Comparison of ENCODE assay signal across 7 cellular contexts in genomic region chr3:142140613-142141285, GRCh38. TPM values are rescaled to one million over a fixed set of nuclear protein-coding genes. Genes with fewer than 3 reads are reported as not detected.
DNase-seq lines count a peak whose midpoint lies in the region; ATAC-seq, FAIRE-seq and TF ChIP-seq lines count a peak whose summit lies in the region.
"Not testable (repeated sequence)": the region's sequence is repeated elsewhere in the genome, so short reads cannot be mapped to it uniquely, and the experiment has no call there.

No MANE protein-coding gene starts in this region.

- not testable (repeated sequence) for H3K4me3 ChIP-seq in DOHH2 (ENCODE audit: low read length); HFF-Myc (replicated peaks; ENCODE audit: low read depth, low read length); NT2/D1 (ENCODE audit: insufficient read length, low read depth); SK-N-SH (ENCODE audit: low read depth in 2 of 2, low read length in 1 of 2); H1 (ENCODE audit: extremely low read depth in 1 of 4, insufficient read depth in 2 of 4, low read depth in 3 of 4, low read length in 4 of 4); HepG2 (replicated peaks in 1 of 3; ENCODE audit: insufficient read depth in 1 of 3, low read depth in 2 of 3, low read length in 3 of 3)

- H3K9me2 ChIP-seq in DOHH2 (replicated peaks; ENCODE audit: control insufficient read depth, low read length); SK-N-SH: not testable (repeated sequence)

- not testable (repeated sequence) for H3K4me1 ChIP-seq in DOHH2 (ENCODE audit: control insufficient read depth, low read length); NT2/D1 (ENCODE audit: insufficient read depth, insufficient read length); SK-N-SH (ENCODE audit: control insufficient read depth in 1 of 2, insufficient read depth in 2 of 2, low read depth in 1 of 2, low read length in 1 of 2); H1 (replicated peaks in 1 of 4; ENCODE audit: control insufficient read depth in 3 of 4, insufficient read depth in 4 of 4, low read length in 3 of 4); HepG2 (ENCODE audit: insufficient read depth, low read length)

- in situ Hi-C loops in HepG2 (cut with HindIII; ENCODE audit: extremely low pct_ligation_motif_present, low pct_unique_long_range_greater_than_20kb): not testable (repeated sequence)

- H2AFZ ChIP-seq in SK-N-SH (ENCODE audit: low read depth); H1 (ENCODE audit: low read length); HepG2 (ENCODE audit: low read length): not testable (repeated sequence)

- H3K27me3 ChIP-seq in DOHH2 (ENCODE audit: control insufficient read depth, low read length); NT2/D1 (ENCODE audit: insufficient read depth, insufficient read length); SK-N-SH (ENCODE audit: insufficient read depth); H1 (replicated peaks in 1 of 4; ENCODE audit: control insufficient read depth in 3 of 4, extremely low read depth in 1 of 4, insufficient read depth in 3 of 4, low read length in 3 of 4); HepG2 (ENCODE audit: control insufficient read depth in 1 of 2, insufficient read depth in 2 of 2, low read length in 2 of 2): not testable (repeated sequence)

- H3K9me3 ChIP-seq in DOHH2 (ENCODE audit: control insufficient read depth, insufficient read depth, low read length); NT2/D1 (ENCODE audit: insufficient read depth, low read length); SK-N-SH; H1 (ENCODE audit: insufficient read depth in 2 of 2, low read depth in 1 of 2, low read length in 1 of 2); HepG2 (ENCODE audit: low read length): not testable (repeated sequence)

- peaks cover 12% of the 10 kb centered on the region for H3K36me3 ChIP-seq in DOHH2 (ENCODE audit: control insufficient read depth, low read length)
- not testable (repeated sequence) for H3K36me3 ChIP-seq in NT2/D1 (ENCODE audit: insufficient read depth, insufficient read length, low read length); SK-N-SH (replicated peaks in 1 of 2; ENCODE audit: control insufficient read depth in 1 of 2, insufficient read depth in 2 of 2, low read length in 1 of 2); H1 (ENCODE audit: control insufficient read depth in 2 of 4, insufficient read depth in 4 of 4, low read length in 3 of 4); HepG2 (replicated peaks in 1 of 2; ENCODE audit: control insufficient read depth in 1 of 2, insufficient read depth in 2 of 2, low read length in 2 of 2)

- H3K79me2 ChIP-seq in DOHH2 (ENCODE audit: control insufficient read depth, low read length) (peaks cover 39% of the 10 kb centered on the region), SK-N-SH (ENCODE audit: insufficient read depth) (peaks cover 29% of the 10 kb centered on the region), HepG2 (ENCODE audit: insufficient read depth, low read length) (peaks cover 15% of the 10 kb centered on the region)
- not testable (repeated sequence) for H3K79me2 ChIP-seq in H1 (ENCODE audit: control insufficient read depth in 1 of 2, insufficient read depth in 2 of 2, low read length in 2 of 2)

- BruUV-seq in HepG2 (replicated peaks; lab: Mats Ljungman, UMichigan): not testable (repeated sequence)

- not testable (repeated sequence) for H2BK15ac ChIP-seq in H1 (ENCODE audit: low read length)

- CTCF ChIA-PET in SK-N-SH (lab: Yijun Ruan, JAX) (interaction anchor here (0.8 to 1.4 kb wide), 2 partner anchors 15 to 139 kb away, joined by 4 to 7 read pairs; no protein-coding TSS in a partner anchor), H1 (lab: Charles Lee; ENCODE audit: partially characterized antibody) (interaction anchor here (0.5 to 1.7 kb wide), 8 partner anchors 12 to 178 kb away, joined by 3 to 10 read pairs (median 4); no protein-coding TSS in a partner anchor)
- CTCF ChIA-PET in activated CD4-positive, alpha-beta memory T cell treated with anti-CD3 and anti-CD28 coated beads for 36 hours (lab: Charles Lee): interaction anchor here (1.1 kb wide), 1 partner anchor 141 kb away, joined by 3 read pairs; no protein-coding TSS in a partner anchor
- CTCF ChIA-PET in HepG2 (lab: Yijun Ruan, JAX; ENCODE audit: low intra/inter-chr PET ratio, low total read pairs): not testable (repeated sequence)

- not testable (repeated sequence) for H3K4me1 Mint-ChIP-seq in activated CD4-positive, alpha-beta memory T cell treated with anti-CD3 and anti-CD28 coated beads for 36 hours (ENCODE audit: low read depth)

- POLR2A ChIA-PET in SK-N-SH (lab: Yijun Ruan, JAX); activated CD4-positive, alpha-beta memory T cell treated with anti-CD3 and anti-CD28 coated beads for 36 hours (lab: Charles Lee): not testable (repeated sequence)
- POLR2A ChIA-PET in H1 (lab: Charles Lee; ENCODE audit: partially characterized antibody): interaction anchor here (0.6 to 0.8 kb wide), 2 partner anchors 12 to 283 kb away, joined by 3 to 6 read pairs; no protein-coding TSS in a partner anchor
- POLR2A ChIA-PET in HepG2 (lab: Yijun Ruan, JAX): interaction anchor here (0.6 kb wide), 1 partner anchor 246 kb away, joined by 3 read pairs; no protein-coding TSS in a partner anchor

- WGBS in SK-N-SH (ENCODE audit: low lambda C conversion rate): 90% methylated on average over 8 of the region's 15 CpGs
- WGBS in H1 (ENCODE audit: extremely low coverage in 1 of 2, insufficient coverage in 1 of 2, insufficient read length in 1 of 2, insufficient replicate concordance in 2 of 2, low coverage in 1 of 2, low lambda C conversion rate in 2 of 2, missing lambda C conversion rate in 1 of 2), 2 experiments: 89% methylated on average over 14 of the region's 15 CpGs; no CpG with 5 or more reads in 1 of the 2 experiments
- 96% methylated on average over 11 of the region's 15 CpGs for WGBS in HepG2 (ENCODE audit: low lambda C conversion rate)

- H3K4ac ChIP-seq in H1 (replicated peaks; ENCODE audit: insufficient read length, low read depth, low read length): not testable (repeated sequence)

- not testable (repeated sequence) for TF ChIP-seq POLR2A in H1 (IDR thresholded peaks at IDR 0.05; ENCODE audit: control extremely low read depth in 1 of 2, low read depth in 2 of 2, low read length in 2 of 2); HepG2 (IDR thresholded peaks at IDR 0.05; ENCODE audit: insufficient read depth in 1 of 2, low read depth in 2 of 2, low read length in 2 of 2)

- not testable (repeated sequence) for TF ChIP-seq RAD21 in SK-N-SH (IDR thresholded peaks at IDR 0.05; ENCODE audit: low read length); HepG2 (CRISPR knock-in tag; IDR thresholded peaks at IDR 0.05)
- TF ChIP-seq RAD21 in H1 (IDR thresholded peaks at IDR 0.05 in 1 of 2, conservative IDR thresholded peaks at IDR 0.05 in 1 of 2; ENCODE audit: low read depth in 2 of 2, low read length in 2 of 2): peak in 1 of 2 experiments; percentile 23; a peak in 1 of 4 replicates

- not testable (repeated sequence) for H3K9me3 Mint-ChIP-seq in activated CD4-positive, alpha-beta memory T cell treated with anti-CD3 and anti-CD28 coated beads for 36 hours

- H3K27ac ChIP-seq in DOHH2 (ENCODE audit: low read depth, low read length); SK-N-SH (ENCODE audit: low read depth in 2 of 2, low read length in 1 of 2); H1 (ENCODE audit: low read depth, low read length); HepG2 (ENCODE audit: extremely low read length, insufficient read depth, low read length): not testable (repeated sequence)

- H2BK20ac ChIP-seq in H1 (ENCODE audit: low read length): not testable (repeated sequence)

- H3K4me2 ChIP-seq in DOHH2 (ENCODE audit: low read length); SK-N-SH; H1 (ENCODE audit: insufficient read depth in 1 of 2, low read depth in 2 of 2, low read length in 2 of 2); HepG2 (ENCODE audit: low read depth, low read length): not testable (repeated sequence)

- H2AK5ac ChIP-seq in H1 (ENCODE audit: low read depth, low read length): not testable (repeated sequence)

- H3K27ac Mint-ChIP-seq in activated CD4-positive, alpha-beta memory T cell treated with anti-CD3 and anti-CD28 coated beads for 36 hours: not testable (repeated sequence)

- not testable (repeated sequence) for H4K8ac ChIP-seq in H1 (ENCODE audit: extremely low read depth, insufficient read depth, low read length)

- not testable (repeated sequence) for H3K14ac ChIP-seq in H1 (ENCODE audit: insufficient read length)

- not testable (repeated sequence) for H4K91ac ChIP-seq in H1 (replicated peaks; ENCODE audit: insufficient read length, low read length)

- not testable (repeated sequence) for H3K18ac ChIP-seq in H1 (ENCODE audit: extremely low read depth, low read length)

- TF ChIP-seq CTCF in DOHH2 (IDR thresholded peaks at IDR 0.05; ENCODE audit: low read depth, low read length, poor library complexity, severe bottlenecking) (peak; percentile 37), HFF-Myc (IDR thresholded peaks at IDR 0.05; ENCODE audit: low read depth, low read length, missing control alignments) (peak; percentile 5), SK-N-SH (IDR thresholded peaks at IDR 0.05) (peak; percentile 28; the same call in 1 of the 2 replicates), H1 (IDR thresholded peaks at IDR 0.05; ENCODE audit: control extremely low read depth in 1 of 3, insufficient read depth in 1 of 3, low read depth in 1 of 3, low read length in 3 of 3) (peak in 1 of 3 experiments; percentile 17; a peak in 1 of 4 replicates), HepG2 (CRISPR knock-in tag; IDR thresholded peaks at IDR 0.05) (peak; percentile 51)

- not testable (repeated sequence) for FAIRE-seq in H1 (lab: Jason Lieb, UNC); HepG2 (lab: Jason Lieb, UNC)

- not testable (repeated sequence) for H3K56ac ChIP-seq in H1 (replicated peaks; ENCODE audit: insufficient read length, low read depth, low read length)

- H3K9ac ChIP-seq in NT2/D1 (ENCODE audit: insufficient read length, low read depth); SK-N-SH; H1 (replicated peaks in 1 of 4; ENCODE audit: extremely low read depth in 1 of 4, low read depth in 3 of 4, low read length in 3 of 4); HepG2 (ENCODE audit: insufficient read depth, low read depth, low read length): not testable (repeated sequence)

- not testable (repeated sequence) for H2BK12ac ChIP-seq in H1 (ENCODE audit: low read depth, low read length)

- not testable (repeated sequence) for H3K27me3 Mint-ChIP-seq in activated CD4-positive, alpha-beta memory T cell treated with anti-CD3 and anti-CD28 coated beads for 36 hours

- H3K23me2 ChIP-seq in H1 (ENCODE audit: low read depth, low read length): not testable (repeated sequence)

- not testable (repeated sequence) for ATAC-seq in HepG2

- not testable (repeated sequence) for H4K20me1 ChIP-seq in DOHH2 (ENCODE audit: control insufficient read depth, insufficient read depth, low read depth, low read length); SK-N-SH (ENCODE audit: insufficient read depth); H1 (replicated peaks in 1 of 2; ENCODE audit: control insufficient read depth in 1 of 2, insufficient read depth in 2 of 2, low read length in 2 of 2); HepG2 (ENCODE audit: insufficient read depth, low read length)

- not testable (repeated sequence) for H3K79me1 ChIP-seq in H1 (ENCODE audit: low read depth, low read length)

- not testable (repeated sequence) for DNase-seq in HFF-Myc (ENCODE audit: extremely low read depth, low read depth); SK-N-SH; HepG2 (ENCODE audit: low spot score)
- peak; percentile 64 for DNase-seq in NT2/D1 (ENCODE audit: low read depth, low spot score)
- peak; percentile 16 for DNase-seq in activated CD4-positive, alpha-beta memory T cell treated with anti-CD3 and anti-CD28 coated beads for 36 hours
- DNase-seq in H1 (ENCODE audit: low read depth in 1 of 2, low spot score in 2 of 2): peak in 1 of 2 experiments; percentile 53

- H4K5ac ChIP-seq in H1 (ENCODE audit: insufficient read length, low read depth, low read length): not testable (repeated sequence)

- intact Hi-C loops in activated CD4-positive, alpha-beta memory T cell treated with anti-CD3 and anti-CD28 coated beads for 36 hours (cut with micrococcal nuclease); HepG2 (cut with micrococcal nuclease; ENCODE audit: unreplicated experiment): not testable (repeated sequence)

- not testable (repeated sequence) for H3F3A ChIP-seq in DOHH2 (ENCODE audit: control insufficient read depth, insufficient read depth); SK-N-SH (replicated peaks; ENCODE audit: insufficient read depth)

- H2BK120ac ChIP-seq in H1 (replicated peaks; ENCODE audit: low read depth, low read length): not testable (repeated sequence)

- not testable (repeated sequence) for H2BK5ac ChIP-seq in H1 (ENCODE audit: low read depth, low read length)

- TF ChIP-seq EP300 in SK-N-SH (IDR thresholded peaks at IDR 0.05; ENCODE audit: borderline replicate concordance in 1 of 2, low read depth in 1 of 2, low read length in 1 of 2); H1 (IDR thresholded peaks at IDR 0.05; ENCODE audit: borderline replicate concordance in 1 of 2, low read depth in 2 of 2, low read length in 2 of 2); HepG2 (IDR thresholded peaks at IDR 0.05; ENCODE audit: low read depth in 2 of 2, low read length in 2 of 2); HepG2 (CRISPR knock-in tag; IDR thresholded peaks at IDR 0.05; ENCODE audit: borderline replicate concordance): not testable (repeated sequence)

- H3K4me3 Mint-ChIP-seq in activated CD4-positive, alpha-beta memory T cell treated with anti-CD3 and anti-CD28 coated beads for 36 hours: not testable (repeated sequence)

- H3K36me3 Mint-ChIP-seq in activated CD4-positive, alpha-beta memory T cell treated with anti-CD3 and anti-CD28 coated beads for 36 hours: not testable (repeated sequence)

- not testable (repeated sequence) for H3K23ac ChIP-seq in H1 (ENCODE audit: insufficient read length)

RNA-seq across cellular contexts. Expression of gene TFDP2, which starts 8.6 kb away (rescaled TPM):
- 8.6 and 11.0 TPM in 2 replicates for polyA plus RNA-seq in SK-N-SH (2012; rRNA removed)
- polyA plus RNA-seq in SK-N-SH (2012; cell fraction: cytosol; rRNA removed): 12.9 and 34.1 TPM in 2 replicates
- 10.5 and 15.8 TPM in 2 replicates for polyA plus RNA-seq in SK-N-SH (2012; cell fraction: nucleus; rRNA removed)
- total RNA-seq in activated CD4-positive, alpha-beta memory T cell treated with anti-CD3 and anti-CD28 coated beads for 36 hours: 10 to 100 TPM; 19.1 to 21.5 TPM
- 98.6 and 119 TPM in 2 replicates for total RNA-seq in H1 (2021; fragmentation: NEBNext Ultra II Directional; extraction: Animal tissue kit (Norgen Biotek cat#: 25700))
- polyA plus RNA-seq in H1 (2011; rRNA removed): 36.7 and 41.1 TPM in 2 replicates
- 72.5 TPM for polyA plus RNA-seq in H1 (2011; cell fraction: cytosol; rRNA removed)
- polyA plus RNA-seq in H1 (2011; cell fraction: nucleus; rRNA removed): 24.2 TPM
- polyA plus RNA-seq in H1 (2012, experiment 1 of 2): 46.9 to 94.4 TPM (median 53.9 TPM) in 4 replicates
- polyA plus RNA-seq in H1 (2012, experiment 2 of 2): 26.6 TPM
- 229 TPM for polyA plus RNA-seq in H1 (2013, experiment 1 of 2)
- 222 TPM for polyA plus RNA-seq in H1 (2013, experiment 2 of 2)
- polyA minus RNA-seq in H1 (2011; rRNA and poly(A)+ RNA removed): 50.2 and 61.8 TPM in 2 replicates
- polyA minus RNA-seq in H1 (2011; cell fraction: cytosol; rRNA and poly(A)+ RNA removed): 23.0 TPM
- 56.3 TPM for polyA minus RNA-seq in H1 (2011; cell fraction: nucleus; rRNA and poly(A)+ RNA removed)
- total RNA-seq in HepG2 (2016; rRNA removed; fragmentation: Illumina TruSeq; extraction: Trizol): 37.4 and 46.2 TPM in 2 replicates
- total RNA-seq in HepG2 (2016; cell fraction: cytosol; rRNA removed; fragmentation: Illumina TruSeq; extraction: Trizol; ENCODE audit: low read depth): 29.2 and 30.3 TPM in 2 replicates
- total RNA-seq in HepG2 (2016; cell fraction: insoluble cytoplasmic fraction; rRNA removed; fragmentation: Illumina TruSeq; extraction: Trizol): 38.1 and 41.0 TPM in 2 replicates
- 56.1 and 67.2 TPM in 2 replicates for total RNA-seq in HepG2 (2016; cell fraction: membrane; rRNA removed; fragmentation: Illumina TruSeq; extraction: Trizol)
- total RNA-seq in HepG2 (2016; cell fraction: nucleus; rRNA removed; fragmentation: Illumina TruSeq; extraction: Trizol): 28.1 and 29.7 TPM in 2 replicates
- polyA plus RNA-seq in HepG2 (2011; rRNA removed): 9.9 and 17.9 TPM in 2 replicates
- polyA plus RNA-seq in HepG2 (2011; cell fraction: cytosol; rRNA removed): 6.7 and 8.3 TPM in 2 replicates
- polyA plus RNA-seq in HepG2 (2011; cell fraction: nucleus; rRNA removed): 6.3 and 7.3 TPM in 2 replicates
- polyA plus RNA-seq in HepG2 (2012): 10.4 and 16.3 TPM in 2 replicates
- polyA plus RNA-seq in HepG2 (2016; cell fraction: cytosol; fragmentation: Illumina TruSeq; extraction: Trizol; ENCODE audit: low read depth): 38.4 and 47.0 TPM in 2 replicates
- polyA plus RNA-seq in HepG2 (2016; cell fraction: insoluble cytoplasmic fraction; fragmentation: Illumina TruSeq; extraction: Trizol; ENCODE audit: low read depth): 37.3 and 38.6 TPM in 2 replicates
- polyA plus RNA-seq in HepG2 (2016; cell fraction: membrane; fragmentation: Illumina TruSeq; extraction: Trizol; ENCODE audit: low read depth): 51.0 and 53.3 TPM in 2 replicates
- polyA plus RNA-seq in HepG2 (2016; cell fraction: nucleus; fragmentation: Illumina TruSeq; extraction: Trizol; ENCODE audit: insufficient read depth, low read depth): 18.1 and 22.6 TPM in 2 replicates
- 17.7 and 20.8 TPM in 2 replicates for polyA minus RNA-seq in HepG2 (2011; rRNA and poly(A)+ RNA removed; ENCODE audit: low replicate concordance)
- polyA minus RNA-seq in HepG2 (2011; cell fraction: cytosol; rRNA and poly(A)+ RNA removed): 8.7 and 10.9 TPM in 2 replicates
- polyA minus RNA-seq in HepG2 (2011; cell fraction: nucleus; rRNA and poly(A)+ RNA removed): 15.8 and 16.4 TPM in 2 replicates
